Comparison of ENCODE assay signal across 25 cellular contexts in genomic region chr10:12980713-12981306, GRCh38. TPM values are rescaled to one million over a fixed set of nuclear protein-coding genes. Genes with fewer than 3 reads are reported as not detected.
DNase-seq lines count a peak whose midpoint lies in the region; ATAC-seq, FAIRE-seq and TF ChIP-seq lines count a peak whose summit lies in the region.
"Had no signal": no experiment of that assay in that cellular context is flagged by ENCODE, and none has a peak within 500 bp of the region (broad histone marks: within the 10 kb centered on the region; RNA-seq: fewer than 3 reads in every experiment).

No MANE protein-coding gene starts in this region.

- H3K9me3 ChIP-seq in Karpas-422 (ENCODE audit: low read length): no peaks in the 10 kb centered on the region
- no peaks in the 10 kb centered on the region for H3K9me3 ChIP-seq in K562 (replicated peaks; ENCODE audit: control insufficient read depth, insufficient read depth, low read depth, low read length)
- H3K9me3 ChIP-seq in neural progenitor cell (ENCODE audit: low read depth): no peaks in the 10 kb centered on the region
- H3K9me3 ChIP-seq: Peyer's patch, upper lobe of left lung had no signal

- intact Hi-C loops in K562 (cut with micrococcal nuclease): no loop called here
- intact Hi-C loops in Right ventricle myocardium inferior (cut with DNase I): no loop called here

- H3K4me1 ChIP-seq in GM23338 (ENCODE audit: insufficient read depth) (no peaks in the 10 kb centered on the region), Karpas-422 (ENCODE audit: low read length) (peaks cover 98% of the 10 kb centered on the region), K562 (replicated peaks in 1 of 2; ENCODE audit: control insufficient read depth in 2 of 2, insufficient read depth in 2 of 2, low read length in 2 of 2) (no peaks in the 10 kb centered on the region), neural progenitor cell (no peaks in the 10 kb centered on the region)
- H3K4me1 ChIP-seq: Peyer's patch, psoas muscle, sigmoid colon, upper lobe of left lung had no signal

- H3K9me2 ChIP-seq in GM23338 (ENCODE audit: insufficient read depth) (no peaks in the 10 kb centered on the region), Karpas-422 (replicated peaks; ENCODE audit: insufficient read depth, low read length) (no peaks in the 10 kb centered on the region)

- 8% methylated on average over 4 of the region's 6 CpGs for WGBS in K562 (ENCODE audit: insufficient coverage, low coverage, missing lambda C conversion rate)

- H3F3A ChIP-seq in GM23338 (replicated peaks; ENCODE audit: low read depth): no peaks in the 10 kb centered on the region
- H3F3A ChIP-seq in neural progenitor cell (ENCODE audit: low read depth): no peaks in the 10 kb centered on the region

- CTCF ChIA-PET in K562 (lab: Yijun Ruan, JAX; ENCODE audit: low intra/inter-chr PET ratio): no interaction called here

- FAIRE-seq in K562 (lab: Jason Lieb, UNC): no peak
- FAIRE-seq: D721Med had no signal

- H3K27ac ChIP-seq in GM23338 (ENCODE audit: low read depth): no peak overlapping the region
- H3K27ac ChIP-seq in Karpas-422 (ENCODE audit: low read length): peak overlapping the region; percentile 98
- no peak overlapping the region for H3K27ac ChIP-seq in K562 (ENCODE audit: extremely low read depth, low read depth, low read length)
- no peak overlapping the region for H3K27ac ChIP-seq in neural progenitor cell
- H3K27ac ChIP-seq: GM23248, heart right ventricle, Peyer's patch, psoas muscle, sigmoid colon, upper lobe of left lung had no signal

- no peaks in the 10 kb centered on the region for H3K9me1 ChIP-seq in K562 (ENCODE audit: control insufficient read depth, insufficient read depth, low read length)

- H3K4me2 ChIP-seq in GM23338 (no peak overlapping the region), Karpas-422 (ENCODE audit: low read depth, low read length, poor library complexity, severe bottlenecking) (peak overlapping the region; percentile 61), K562 (ENCODE audit: insufficient read depth, low read length) (no peak overlapping the region), neural progenitor cell (no peak overlapping the region)

- DNase-seq in GM23338 (ENCODE audit: low spot score) (no peak), Karpas-422 (peak; percentile 84), K562 (ENCODE audit: extremely low read depth in 1 of 4, low spot score in 3 of 4) (no peak), neural progenitor cell (ENCODE audit: low spot score) (no peak), SKM-1 treated with dmso at 0.1 percent for 144 hours (lab: John Stamatoyannopoulos, UW; ENCODE audit: unreplicated experiment) (no peak), Right ventricle myocardium inferior (ENCODE audit: missing footprints) (no peak)
- no peak for DNase-seq in activated T-cell treated with anti-CD3 and anti-CD28 coated beads, Interleukin-2, amount 50 U/mL, for 72 hours
- DNase-seq: activated CD4-positive, CD25-positive, alpha-beta regulatory T cell; anterior cingulate cortex; CD4-positive, CD25-positive, alpha-beta regulatory T cell; heart right ventricle; NCI-H524 treated with DMSO at 0.1 percent for 48 hours; Peyer's patch; psoas muscle; SIG-M5; sigmoid colon; stimulated activated CD4-positive, alpha-beta T cell treated with anti-CD3 and anti-CD28 coated beads, Interleukin-4, amount 100 ng/mL, for 4 hours; substantia nigra; upper lobe of left lung had no signal

- TF ChIP-seq RAD21 in K562 (CRISPR knock-in tag; conservative IDR thresholded peaks at IDR 0.05 in 1 of 2, IDR thresholded peaks at IDR 0.05 in 1 of 2): no peak

- no TSS peak for BruUV-seq in K562 (replicated peaks; lab: Mats Ljungman, UMichigan)

- H3K27ac Mint-ChIP-seq in GM23338 (no peak overlapping the region), neural progenitor cell (no peak overlapping the region)
- H3K27ac Mint-ChIP-seq in activated T-cell treated with anti-CD3 and anti-CD28 coated beads, Interleukin-2, amount 50 U/mL, for 72 hours: no peak overlapping the region
- H3K27ac Mint-ChIP-seq: activated naive CD4-positive, alpha-beta T cell treated with anti-CD3 and anti-CD28 coated beads, Interleukin-2, amount 50 U/mL, for 24 hours; CD4-positive, CD25-positive, alpha-beta regulatory T cell; IgD-negative memory B cell; stimulated activated memory B cell treated with anti-CD40 and anti-IgM and Interleukin-4, amounts not matched to agents 10 μg/mL and 1 μg/mL and 100 μg/mL, for 72 hours had no signal

- no peak overlapping the region for H3K4me3 Mint-ChIP-seq in GM23338
- H3K4me3 Mint-ChIP-seq in neural progenitor cell: no peak overlapping the region
- H3K4me3 Mint-ChIP-seq in activated T-cell treated with anti-CD3 and anti-CD28 coated beads, Interleukin-2, amount 50 U/mL, for 72 hours: no peak overlapping the region
- H3K4me3 Mint-ChIP-seq: activated naive CD4-positive, alpha-beta T cell treated with anti-CD3 and anti-CD28 coated beads, Interleukin-2, amount 50 U/mL, for 24 hours; CD4-positive, CD25-positive, alpha-beta regulatory T cell; IgD-negative memory B cell; stimulated activated memory B cell treated with anti-CD40 and anti-IgM and Interleukin-4, amounts not matched to agents 10 μg/mL and 1 μg/mL and 100 μg/mL, for 72 hours had no signal

- H3K27me3 ChIP-seq in GM23338 (ENCODE audit: insufficient read depth): no peaks in the 10 kb centered on the region
- H3K27me3 ChIP-seq in Karpas-422 (ENCODE audit: low read length): no peaks in the 10 kb centered on the region
- peaks cover 0 to 15% of the 10 kb centered on the region in 2 experiments; a peak in 4 of 5 replicates for H3K27me3 ChIP-seq in K562 (ENCODE audit: control insufficient read depth in 2 of 2, insufficient read depth in 2 of 2, low read length in 2 of 2)
- H3K27me3 ChIP-seq in neural progenitor cell: no peaks in the 10 kb centered on the region
- H3K27me3 ChIP-seq: Peyer's patch, upper lobe of left lung had no signal

- ATAC-seq in GM23338 (no peak), K562 (no peak), Right ventricle myocardium inferior (no peak)
- no peak for ATAC-seq in activated T-cell treated with anti-CD3 and anti-CD28 coated beads, Interleukin-2, amount 50 U/mL, for 72 hours (replicated peaks in 1 of 2)
- ATAC-seq: heart right ventricle; stimulated activated memory B cell treated with anti-CD40 and anti-IgM and Interleukin-4, amounts not matched to agents 10 μg/mL and 1 μg/mL and 100 μg/mL, for 72 hours had no signal

- H2AFZ ChIP-seq in GM23338 (peak overlapping the region; percentile 38; the same call in 1 of the 2 replicates), Karpas-422 (ENCODE audit: low read length) (no peak overlapping the region), K562 (ENCODE audit: low read depth, low read length) (no peak overlapping the region), neural progenitor cell (replicated peaks) (peak overlapping the region; percentile 20)
- H2AFZ ChIP-seq: GM23248 had no signal

- H3K9me3 Mint-ChIP-seq in GM23338: peaks cover 6% of the 10 kb centered on the region; the same call in 1 of the 3 replicates
- H3K9me3 Mint-ChIP-seq in neural progenitor cell: no peaks in the 10 kb centered on the region
- peaks cover 0 to 9% of the 10 kb centered on the region in 2 donors for H3K9me3 Mint-ChIP-seq in activated T-cell treated with anti-CD3 and anti-CD28 coated beads, Interleukin-2, amount 50 U/mL, for 72 hours
- H3K9me3 Mint-ChIP-seq: activated naive CD4-positive, alpha-beta T cell treated with anti-CD3 and anti-CD28 coated beads, Interleukin-2, amount 50 U/mL, for 24 hours; stimulated activated memory B cell treated with anti-CD40 and anti-IgM and Interleukin-4, amounts not matched to agents 10 μg/mL and 1 μg/mL and 100 μg/mL, for 72 hours had no signal

- in situ Hi-C loops in K562 (cut with MboI): no loop called here

- H3K9ac ChIP-seq in Karpas-422 (ENCODE audit: low read length) (peak overlapping the region; percentile 66), K562 (ENCODE audit: insufficient read depth in 1 of 2, low read depth in 2 of 2, low read length in 2 of 2) (no peak overlapping the region), neural progenitor cell (no peak overlapping the region)
- H3K9ac ChIP-seq: GM23248 had no signal

- no peak for TF ChIP-seq EP300 in K562 (IDR thresholded peaks at IDR 0.05; ENCODE audit: low read length)

- no peaks in the 10 kb centered on the region for H4K20me1 ChIP-seq in GM23338 (replicated peaks; ENCODE audit: insufficient read depth)
- no peaks in the 10 kb centered on the region for H4K20me1 ChIP-seq in Karpas-422 (ENCODE audit: insufficient read depth, low read depth, low read length)
- no peaks in the 10 kb centered on the region; the same call in 1 of the 2 replicates for H4K20me1 ChIP-seq in K562 (replicated peaks; ENCODE audit: control insufficient read depth, insufficient read depth, low read length)
- H4K20me1 ChIP-seq in neural progenitor cell (ENCODE audit: low read depth): no peaks in the 10 kb centered on the region

- TF ChIP-seq CTCF in GM23338 (conservative IDR thresholded peaks at IDR 0.05; ENCODE audit: low read depth in 2 of 2) (no peak), K562 (IDR thresholded peaks at IDR 0.05 in 2 of 3, conservative IDR thresholded peaks at IDR 0.05 in 1 of 3; ENCODE audit: insufficient read depth in 2 of 3, low read depth in 1 of 3, low read length in 3 of 3) (no peak), neural progenitor cell (IDR thresholded peaks at IDR 0.05) (no peak)

- H3K36me3 ChIP-seq in GM23338 (ENCODE audit: insufficient read depth) (no peaks in the 10 kb centered on the region), Karpas-422 (ENCODE audit: insufficient read depth, low read length) (no peaks in the 10 kb centered on the region), K562 (ENCODE audit: control insufficient read depth, insufficient read depth, low read length) (no peaks in the 10 kb centered on the region), neural progenitor cell (no peaks in the 10 kb centered on the region)
- H3K36me3 ChIP-seq: heart right ventricle, Peyer's patch, sigmoid colon, upper lobe of left lung had no signal

- POLR2A ChIA-PET in K562 (lab: Yijun Ruan, JAX): no interaction called here

- H3K27me3 Mint-ChIP-seq in GM23338 (ENCODE audit: insufficient read depth, low read depth, poor library complexity): peaks cover 2% of the 10 kb centered on the region
- H3K27me3 Mint-ChIP-seq in neural progenitor cell (ENCODE audit: insufficient read depth, low read depth): peaks cover 8% of the 10 kb centered on the region
- peaks cover 36% of the 10 kb centered on the region for H3K27me3 Mint-ChIP-seq in activated T-cell treated with anti-CD3 and anti-CD28 coated beads, Interleukin-2, amount 50 U/mL, for 72 hours (ENCODE audit: low read depth)

- H3K36me3 Mint-ChIP-seq in GM23338 (ENCODE audit: low read depth): no peaks in the 10 kb centered on the region
- H3K36me3 Mint-ChIP-seq in neural progenitor cell: no peaks in the 10 kb centered on the region
- H3K36me3 Mint-ChIP-seq in activated T-cell treated with anti-CD3 and anti-CD28 coated beads, Interleukin-2, amount 50 U/mL, for 72 hours (ENCODE audit: insufficient read depth in 2 of 2): peaks cover 0 to 2% of the 10 kb centered on the region in 2 donors
- H3K36me3 Mint-ChIP-seq: activated naive CD4-positive, alpha-beta T cell treated with anti-CD3 and anti-CD28 coated beads, Interleukin-2, amount 50 U/mL, for 24 hours; CD4-positive, CD25-positive, alpha-beta regulatory T cell; stimulated activated memory B cell treated with anti-CD40 and anti-IgM and Interleukin-4, amounts not matched to agents 10 μg/mL and 1 μg/mL and 100 μg/mL, for 72 hours had no signal

- H3K4me3 ChIP-seq in GM23338 (no peak overlapping the region), Karpas-422 (ENCODE audit: low read length) (peak overlapping the region; percentile 42), K562 (no peak overlapping the region), neural progenitor cell (no peak overlapping the region)
- H3K4me3 ChIP-seq: GM23248, heart right ventricle, Peyer's patch, psoas muscle, sigmoid colon, upper lobe of left lung had no signal

- H3K4me1 Mint-ChIP-seq in GM23338 (no peaks in the 10 kb centered on the region), neural progenitor cell (peaks cover 23% of the 10 kb centered on the region)
- peaks cover 11% of the 10 kb centered on the region for H3K4me1 Mint-ChIP-seq in activated T-cell treated with anti-CD3 and anti-CD28 coated beads, Interleukin-2, amount 50 U/mL, for 72 hours (ENCODE audit: low read depth)
- H3K4me1 Mint-ChIP-seq: activated naive CD4-positive, alpha-beta T cell treated with anti-CD3 and anti-CD28 coated beads, Interleukin-2, amount 50 U/mL, for 24 hours; CD4-positive, CD25-positive, alpha-beta regulatory T cell; IgD-negative memory B cell; stimulated activated memory B cell treated with anti-CD40 and anti-IgM and Interleukin-4, amounts not matched to agents 10 μg/mL and 1 μg/mL and 100 μg/mL, for 72 hours had no signal

- no peak for TF ChIP-seq POLR2A in K562 (conservative IDR thresholded peaks at IDR 0.05)

- H3K79me2 ChIP-seq in GM23338 (replicated peaks; ENCODE audit: insufficient read depth) (no peaks in the 10 kb centered on the region), Karpas-422 (ENCODE audit: low read length) (no peaks in the 10 kb centered on the region), K562 (ENCODE audit: control insufficient read depth, insufficient read depth, low read length) (no peaks in the 10 kb centered on the region), neural progenitor cell (ENCODE audit: low read depth) (no peaks in the 10 kb centered on the region)

RNA-seq across cellular contexts. Expression of gene CCDC3, which starts 20.7 kb away (rescaled TPM):
- total RNA-seq in GM23338 (2014; rRNA removed; shearing (Covaris generic)): 4.5 and 5.2 TPM in 2 replicates
- 1.4 and 1.9 TPM in 2 replicates for polyA plus RNA-seq in GM23338 (2016; fragmentation: Nextera tagmentation; extraction: Ambion mirVana)
- total RNA-seq in Karpas-422 (2014; rRNA removed; shearing (Covaris generic); ENCODE audit: low replicate concordance): 1.4 and 2.9 TPM in 2 replicates
- total RNA-seq in K562 (2011; cell fraction: chromatin; rRNA removed; ENCODE audit: low replicate concordance): not detected in 2 replicates
- total RNA-seq in K562 (2011; cell fraction: nucleolus; rRNA removed): not detected in 2 replicates
- not detected in 2 replicates for total RNA-seq in K562 (2011; cell fraction: nucleoplasm; rRNA removed)
- not detected in 2 replicates for total RNA-seq in K562 (2014; rRNA removed)
- total RNA-seq in K562 (2014; rRNA removed; fragmentation: Illumina TruSeq; extraction: Trizol): not detected in 2 replicates
- total RNA-seq in K562 (2015; rRNA removed; fragmentation: Illumina TruSeq; extraction: Trizol): not detected in 2 replicates
- 0.04 TPM in 1 of 2 replicates, not detected in the other for total RNA-seq in K562 (2021)
- polyA plus RNA-seq in K562 (2011; rRNA removed): not detected in 2 replicates
- polyA plus RNA-seq in K562 (2011; cell fraction: cytosol; rRNA removed): not detected in 2 replicates
- not detected in 2 replicates for polyA plus RNA-seq in K562 (2011; cell fraction: nucleus; rRNA removed)
- not detected in 2 replicates for polyA plus RNA-seq in K562 (2012)
- polyA plus RNA-seq in K562 (2014; fragmentation: Illumina TruSeq; extraction: Trizol): not detected in 2 replicates
- polyA plus RNA-seq in K562 (2014; fragmentation: Nextera tagmentation; extraction: Ambion mirVana): not detected
- polyA plus RNA-seq in K562 (2014; rRNA removed): not detected in 2 replicates
- not detected in 2 replicates for polyA minus RNA-seq in K562 (2011; rRNA and poly(A)+ RNA removed)
- polyA minus RNA-seq in K562 (2011; cell fraction: cytosol; rRNA and poly(A)+ RNA removed): not detected in 2 replicates
- not detected in 2 replicates for polyA minus RNA-seq in K562 (2011; cell fraction: nucleus; rRNA and poly(A)+ RNA removed)
- 0.87 TPM in 1 of 2 replicates, not detected in the other for total RNA-seq in neural progenitor cell (ENCODE audit: low replicate concordance)
- total RNA-seq in Right ventricle myocardium inferior: 4.7 TPM
- 1 to 10 TPM; 1.5 to 5.0 TPM for total RNA-seq in activated T-cell treated with anti-CD3 and anti-CD28 coated beads, Interleukin-2, amount 50 U/mL, for 72 hours
- total RNA-seq: GM23248, MCF 10A had no signal
- polyA plus RNA-seq: CD4-positive, CD25-positive, alpha-beta regulatory T cell; GM23248; IgD-negative memory B cell had no signal

Comparison
In these comparisons a context has a peak if more than half of its experiments do, and no peak if none do; other contexts are left out.
1. H2AFZ ChIP-seq: peak in GM23338 (single experiment) and neural progenitor cell (single experiment); none in Karpas-422 (single experiment) and K562 (single experiment).